Comparison of ENCODE assay signal across 25 cellular contexts in genomic region chr5:67354051-67354450, GRCh38.
DNase-seq lines count a peak whose midpoint lies in the region; ATAC-seq and TF ChIP-seq lines count a peak whose summit lies in the region.
"Had no signal": no experiment of that assay in that cellular context is flagged by ENCODE, and none has a peak within 500 bp of the region (broad histone marks: within the 10 kb centered on the region; RNA-seq: fewer than 3 reads in every experiment).

No MANE protein-coding gene starts in this region.

- peak overlapping the region; percentile 1 for H3K4me3 Mint-ChIP-seq in nephron progenitor cell
- H3K4me3 Mint-ChIP-seq: activated CD8-positive, alpha-beta T cell treated with anti-CD3 and anti-CD28 coated beads for 36 hours; activated naive CD8-positive, alpha-beta T cell treated with anti-CD3 and anti-CD28 coated beads, Interleukin-2, amount 10 ng/mL, durations not matched to agents 7 days and 5 days; immature natural killer cell; T-cell had no signal

- H3K4me1 Mint-ChIP-seq in nephron progenitor cell, result peaks cover 33% of the 10 kb centered on the region

- H3K9me3 Mint-ChIP-seq in nephron progenitor cell, result no peaks in the 10 kb centered on the region
- H3K9me3 Mint-ChIP-seq: activated CD8-positive, alpha-beta T cell treated with anti-CD3 and anti-CD28 coated beads for 36 hours; activated naive CD8-positive, alpha-beta T cell treated with anti-CD3 and anti-CD28 coated beads, Interleukin-2, amount 10 ng/mL, durations not matched to agents 7 days and 5 days; T-cell had no signal

- no peaks in the 10 kb centered on the region for H3K36me3 Mint-ChIP-seq in nephron progenitor cell (ENCODE audit: low read depth)
- H3K36me3 Mint-ChIP-seq: activated naive CD8-positive, alpha-beta T cell treated with anti-CD3 and anti-CD28 coated beads, Interleukin-2, amount 10 ng/mL, durations not matched to agents 7 days and 5 days; immature natural killer cell; T-cell had no signal

- H3K4me1 ChIP-seq in heart left ventricle, result peaks cover 0 to 24% (median 0%) of the 10 kb centered on the region in 12 donors
- H3K4me1 ChIP-seq: A549, left ventricle myocardium inferior, SJCRH30 had no signal

- no peak for DNase-seq in left ventricle myocardium superior
- DNase-seq in heart left ventricle, result no peak
- no peak for DNase-seq in dorsolateral prefrontal cortex
- no peak for DNase-seq in nephron progenitor cell
- DNase-seq: activated CD4-positive, alpha-beta T cell treated with anti-CD3 and anti-CD28 coated beads for 1 hour; activated CD8-positive, alpha-beta T cell treated with anti-CD3 and anti-CD28 coated beads for 36 hours; activated effector memory CD4-positive, alpha-beta T cell treated with Interleukin-2 at 50 U/mL for 16 hours; activated naive CD8-positive, alpha-beta T cell treated with anti-CD3 and anti-CD28 coated beads, Interleukin-2, amount 10 ng/mL, durations not matched to agents 7 days and 5 days; BE2C; GDM1; heart right ventricle; immature natural killer cell; left ventricle myocardium inferior; PC-9; T-cell; upper lobe of right lung had no signal

- intact Hi-C loops in left ventricle myocardium superior (cut with micrococcal nuclease), result no loop called here
- intact Hi-C loops in heart left ventricle (cut with DNase I), result loop anchor here in 1 of 10 donors (10.0 kb wide), 1 partner anchor 51 kb away; no protein-coding TSS in a partner anchor
- intact Hi-C loops in dorsolateral prefrontal cortex (cut with DNase I), result no loop called here

- TF ChIP-seq CTCF in heart left ventricle (IDR thresholded peaks at IDR 0.05) (no peak), dorsolateral prefrontal cortex (IDR thresholded peaks at IDR 0.05 in 54 of 56, conservative IDR thresholded peaks at IDR 0.05 in 2 of 56; ENCODE audit: low read depth in 1 of 56, partially characterized antibody in 56 of 56) (no peak), nephron progenitor cell (IDR thresholded peaks at IDR 0.05) (no peak)

- H3K27ac Mint-ChIP-seq in nephron progenitor cell, result peak overlapping the region; percentile 66
- H3K27ac Mint-ChIP-seq: activated CD8-positive, alpha-beta T cell treated with anti-CD3 and anti-CD28 coated beads for 36 hours; activated naive CD8-positive, alpha-beta T cell treated with anti-CD3 and anti-CD28 coated beads, Interleukin-2, amount 10 ng/mL, durations not matched to agents 7 days and 5 days; immature natural killer cell; T-cell had no signal

- peak; percentile 21 for ATAC-seq in left ventricle myocardium superior
- no peak for ATAC-seq in heart left ventricle
- no peak for ATAC-seq in GM19452 (IDR thresholded peaks at IDR 0.05; ENCODE audit: unreplicated experiment)
- no peak for ATAC-seq in HG02763 (IDR thresholded peaks at IDR 0.05; ENCODE audit: unreplicated experiment)
- no peak for ATAC-seq in HG02852 (IDR thresholded peaks at IDR 0.05; ENCODE audit: unreplicated experiment)
- no peak for ATAC-seq in HG03280 (IDR thresholded peaks at IDR 0.05; ENCODE audit: unreplicated experiment)
- ATAC-seq: A549; activated CD8-positive, alpha-beta T cell treated with anti-CD3 and anti-CD28 coated beads for 36 hours; HepG2; T-cell had no signal

- TF ChIP-seq POLR2A in heart left ventricle (IDR thresholded peaks at IDR 0.05), result no peak

- H3K27ac ChIP-seq in heart left ventricle, result no peak overlapping the region
- peak overlapping the region in 46 of 59 donors; percentile 1 to 79 (median 48) for H3K27ac ChIP-seq in dorsolateral prefrontal cortex
- H3K27ac ChIP-seq: A549, epithelial cell of prostate, heart right ventricle, left ventricle myocardium inferior, PC-9, prostate gland, SJCRH30, upper lobe of right lung had no signal

- no peaks in the 10 kb centered on the region for H3K27me3 Mint-ChIP-seq in nephron progenitor cell (ENCODE audit: low read depth, poor library complexity)

- WGBS in heart left ventricle, 4 donors, result 43 to 54% (median 46%) methylated on average over 2 of the region's 2 CpGs

- H3K4me3 ChIP-seq in heart left ventricle, result no peak overlapping the region
- peak overlapping the region in 1 of 59 donors; percentile 10 for H3K4me3 ChIP-seq in dorsolateral prefrontal cortex
- H3K4me3 ChIP-seq: A549, heart right ventricle, left ventricle myocardium inferior, PC-9, prostate gland, SJCRH30, upper lobe of right lung had no signal

- H3K9me3 ChIP-seq in heart left ventricle, result no peaks in the 10 kb centered on the region
- H3K9me3 ChIP-seq: A549, BE2C, heart right ventricle, left ventricle myocardium inferior, prostate gland, SJCRH30, upper lobe of right lung had no signal

- no peaks in the 10 kb centered on the region for H3K36me3 ChIP-seq in heart left ventricle
- H3K36me3 ChIP-seq: BE2C, heart right ventricle, left ventricle myocardium inferior, prostate gland, SJCRH30, upper lobe of right lung had no signal

- H3K27me3 ChIP-seq in heart left ventricle (no peaks in the 10 kb centered on the region), dorsolateral prefrontal cortex (no peaks in the 10 kb centered on the region)
- H3K27me3 ChIP-seq: BE2C, heart right ventricle, SJCRH30, upper lobe of right lung had no signal

Comparison
In these comparisons a context has a peak if more than half of its experiments do, and no peak if none do; other contexts are left out.
1. H3K27ac ChIP-seq: peak in dorsolateral prefrontal cortex (46 of 59); none in heart left ventricle (0 of 12).